Comparison of ENCODE assay signal across 9 cellular contexts in the genomic region with DNA sequence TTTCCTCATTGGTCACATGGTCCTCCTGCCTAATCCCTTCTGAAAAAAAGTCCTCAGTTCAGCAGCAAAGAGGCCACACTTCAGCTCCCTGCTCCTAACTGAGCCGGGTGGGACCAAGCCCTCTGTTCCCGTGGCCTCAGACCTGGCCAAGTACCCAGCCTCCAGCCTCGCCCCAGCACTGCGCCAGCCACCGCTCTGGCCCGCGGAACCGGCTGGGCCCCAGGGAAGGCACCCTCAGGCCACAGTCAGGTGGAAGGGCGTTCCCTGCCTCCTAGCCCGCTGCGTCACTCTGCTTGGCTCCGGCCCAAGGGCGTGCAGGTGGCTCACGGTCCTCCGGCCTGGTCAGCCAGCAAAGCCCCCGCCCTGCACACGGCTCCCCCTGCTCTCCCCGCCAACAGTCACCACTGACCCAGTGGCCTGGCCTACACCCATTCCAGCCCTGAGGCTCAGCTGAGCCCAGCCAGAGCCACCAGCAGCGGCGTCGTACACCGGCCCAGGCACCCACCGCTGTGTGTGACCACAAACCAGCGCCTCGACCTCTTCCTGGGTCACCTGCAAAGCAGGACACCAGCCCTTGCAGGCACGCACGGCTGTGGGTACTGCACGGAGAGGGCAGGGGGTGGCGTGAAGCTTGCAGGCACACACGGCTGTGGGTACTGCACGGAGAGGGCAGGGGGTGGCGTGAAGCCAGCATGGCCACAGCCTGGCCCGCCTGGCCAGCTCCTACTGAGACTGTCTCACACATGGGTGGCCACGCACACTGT. TPM values are rescaled to one million over a fixed set of nuclear protein-coding genes. Genes with fewer than 3 reads are reported as not detected.
DNase-seq lines count a peak whose midpoint lies in the region; ATAC-seq, FAIRE-seq and TF ChIP-seq lines count a peak whose summit lies in the region.
"Had no signal": no experiment of that assay in that cellular context is flagged by ENCODE, and none has a peak within 500 bp of the region (broad histone marks: within the 10 kb centered on the region; RNA-seq: fewer than 3 reads in every experiment).

No MANE protein-coding gene starts in this region.

- H3K36me3 Mint-ChIP-seq in activated CD4-positive, alpha-beta memory T cell treated with anti-CD3 and anti-CD28 coated beads for 36 hours = peaks cover 29% of the 10 kb centered on the region
- peaks cover 63% of the 10 kb centered on the region for H3K36me3 Mint-ChIP-seq in CD8-positive, alpha-beta T cell

- no peak overlapping the region for H3K27ac Mint-ChIP-seq in activated CD4-positive, alpha-beta memory T cell treated with anti-CD3 and anti-CD28 coated beads for 36 hours
- no peak overlapping the region for H3K27ac Mint-ChIP-seq in CD8-positive, alpha-beta T cell

- H3K4me3 Mint-ChIP-seq in activated CD4-positive, alpha-beta memory T cell treated with anti-CD3 and anti-CD28 coated beads for 36 hours = no peak overlapping the region
- no peak overlapping the region for H3K4me3 Mint-ChIP-seq in CD8-positive, alpha-beta T cell

- no peaks in the 10 kb centered on the region for H3K9me3 ChIP-seq in CD8-positive, alpha-beta T cell (ENCODE audit: low read length)

- H3K36me3 ChIP-seq in CD8-positive, alpha-beta T cell (ENCODE audit: insufficient read depth, low read length) = peaks cover 44% of the 10 kb centered on the region

- DNase-seq in D341Med (ENCODE audit: low spot score) (peak; percentile 38), RCC 7860 (ENCODE audit: low spot score) (peak; percentile 50), Right ventricle myocardium superior (peak; percentile 68), omental fat pad (ENCODE audit: low spot score) (no peak)
- no peak for DNase-seq in activated CD4-positive, alpha-beta memory T cell treated with anti-CD3 and anti-CD28 coated beads for 36 hours
- DNase-seq in CD8-positive, alpha-beta T cell = no peak
- DNase-seq in NK-92 treated with Interleukin-12 subunit alpha and Interleukin-12 subunit beta, amount 100 ng/mL, for 24 hours (lab: John Stamatoyannopoulos, UW) = no peak
- DNase-seq: cortex of kidney had no signal

- no peak overlapping the region for H3K4me3 ChIP-seq in CD8-positive, alpha-beta T cell (ENCODE audit: low read depth, low read length)

- H3K27ac ChIP-seq in CD8-positive, alpha-beta T cell (ENCODE audit: low read depth, low read length) = no peak overlapping the region

- CTCF ChIA-PET in activated CD4-positive, alpha-beta memory T cell treated with anti-CD3 and anti-CD28 coated beads for 36 hours (lab: Charles Lee) = no interaction called here
- CTCF ChIA-PET in CD8-positive, alpha-beta T cell (lab: Charles Lee) = interaction anchor here (1.7 kb wide), 1 partner anchor 18 kb away, joined by 4 read pairs; no protein-coding TSS in a partner anchor

- ATAC-seq in Right ventricle myocardium superior (ENCODE audit: poor library complexity) (peak; percentile 57), omental fat pad (ENCODE audit: low FRiP score) (peak; percentile 12), GM18873 (IDR thresholded peaks at IDR 0.05; ENCODE audit: low FRiP score, unreplicated experiment) (no peak)
- no peak for ATAC-seq in CD8-positive, alpha-beta T cell

- intact Hi-C loops in Right ventricle myocardium superior (cut with DNase I) = no loop called here
- intact Hi-C loops in activated CD4-positive, alpha-beta memory T cell treated with anti-CD3 and anti-CD28 coated beads for 36 hours (cut with micrococcal nuclease) = no loop called here
- intact Hi-C loops in CD8-positive, alpha-beta T cell (cut with DNase I, micrococcal nuclease) = no loop called here

- POLR2A ChIA-PET in activated CD4-positive, alpha-beta memory T cell treated with anti-CD3 and anti-CD28 coated beads for 36 hours (lab: Charles Lee) = no interaction called here
- POLR2A ChIA-PET in CD8-positive, alpha-beta T cell (lab: Charles Lee) = no interaction called here

- peak; percentile 33 for FAIRE-seq in RCC 7860 (lab: Jason Lieb, UNC)

- no peaks in the 10 kb centered on the region for H3K9me3 Mint-ChIP-seq in activated CD4-positive, alpha-beta memory T cell treated with anti-CD3 and anti-CD28 coated beads for 36 hours
- no peaks in the 10 kb centered on the region for H3K9me3 Mint-ChIP-seq in CD8-positive, alpha-beta T cell

- no peak for TF ChIP-seq CTCF in omental fat pad (IDR thresholded peaks at IDR 0.05)
- no peak for TF ChIP-seq CTCF in CD8-positive, alpha-beta T cell (IDR thresholded peaks at IDR 0.05)

- no peaks in the 10 kb centered on the region for H3K4me1 Mint-ChIP-seq in activated CD4-positive, alpha-beta memory T cell treated with anti-CD3 and anti-CD28 coated beads for 36 hours (ENCODE audit: low read depth)
- no peaks in the 10 kb centered on the region for H3K4me1 Mint-ChIP-seq in CD8-positive, alpha-beta T cell (ENCODE audit: low read depth)

- no peaks in the 10 kb centered on the region for H3K4me1 ChIP-seq in CD8-positive, alpha-beta T cell (ENCODE audit: insufficient read depth, low read length)

- no peaks in the 10 kb centered on the region for H3K27me3 Mint-ChIP-seq in activated CD4-positive, alpha-beta memory T cell treated with anti-CD3 and anti-CD28 coated beads for 36 hours
- no peaks in the 10 kb centered on the region for H3K27me3 Mint-ChIP-seq in CD8-positive, alpha-beta T cell (ENCODE audit: low read depth)

- no peaks in the 10 kb centered on the region for H3K27me3 ChIP-seq in CD8-positive, alpha-beta T cell (ENCODE audit: insufficient read depth, low read length)

RNA-seq across cellular contexts. Expression of a gene that starts 19.4 kb away (rescaled TPM):
- total RNA-seq in Right ventricle myocardium superior (23.0 TPM), omental fat pad (100 to 1,000 TPM in 3 of 4 donors, 10 to 100 TPM in 1; 97.2 to 136 (median 114) TPM)
- 10 to 100 TPM; 56.2 to 57.4 TPM for total RNA-seq in activated CD4-positive, alpha-beta memory T cell treated with anti-CD3 and anti-CD28 coated beads for 36 hours
- total RNA-seq in CD8-positive, alpha-beta T cell = 10 to 100 TPM; 15.4 to 16.7 TPM

RNA-seq across cellular contexts. Expression of a gene that starts 34.7 kb away (rescaled TPM):
- total RNA-seq in Right ventricle myocardium superior (17.3 TPM), omental fat pad (10 to 100 TPM; 25.0 to 77.7 (median 39.0) TPM)
- 10 to 100 TPM; 44.5 to 49.1 TPM for total RNA-seq in activated CD4-positive, alpha-beta memory T cell treated with anti-CD3 and anti-CD28 coated beads for 36 hours
- 100 to 1,000 TPM; 252 to 280 TPM for total RNA-seq in CD8-positive, alpha-beta T cell

Comparison
In these comparisons a context has a peak if more than half of its experiments do, and no peak if none do; other contexts are left out.
1. DNase-seq: peak in D341Med (single experiment), RCC 7860 (single experiment) and Right ventricle myocardium superior (single experiment); none in omental fat pad (single experiment), activated CD4-positive, alpha-beta memory T cell treated with anti-CD3 and anti-CD28 coated beads for 36 hours (single experiment), CD8-positive, alpha-beta T cell (0 of 7) and NK-92 treated with Interleukin-12 subunit alpha and Interleukin-12 subunit beta, amount 100 ng/mL, for 24 hours (single experiment).
2. ATAC-seq: peak in Right ventricle myocardium superior (single experiment) and omental fat pad (single experiment); none in CD8-positive, alpha-beta T cell (single experiment) and GM18873 (single experiment).